ENCODE assay signal across 12 cellular contexts in genomic region chr5:34743878-34744277, GRCh38.
DNase-seq lines count a peak whose midpoint lies in the region; ATAC-seq and TF ChIP-seq lines count a peak whose summit lies in the region.
"Had no signal": no experiment of that assay in that cellular context is flagged by ENCODE, and none has a peak within 500 bp of the region (broad histone marks: within the 10 kb centered on the region; RNA-seq: fewer than 3 reads in every experiment).

No MANE protein-coding gene starts in this region.

- no peak overlapping the region for H3K4me3 ChIP-seq in astrocyte of the cerebellum (ENCODE audit: low read depth, low read length)
- H3K4me3 ChIP-seq: suprapubic skin had no signal

- DNase-seq in A172 (ENCODE audit: low spot score) (peak; percentile 37), HCEC 1CT (peak; percentile 78), astrocyte of the cerebellum (ENCODE audit: low read depth) (peak; percentile 64), iris pigment epithelial cell (ENCODE audit: low read depth) (peak; percentile 99), SKM-1 treated with dmso at 0.1 percent for 144 hours (lab: John Stamatoyannopoulos, UW; ENCODE audit: unreplicated experiment) (no peak), AML-193 (lab: John Stamatoyannopoulos, UW) (no peak)
- DNase-seq in stimulated activated naive CD8-positive, alpha-beta T cell treated with anti-CD3 and anti-CD28 coated beads, Interleukin-15, Interleukin-2, amounts not matched to agents 100 U/mL and 50 U/mL, for 24 hours: no peak
- DNase-seq: NCI-H1105 treated with DMSO at 0.1 percent for 48 hours, NCI-H82 had no signal

- TF ChIP-seq CTCF in astrocyte of the cerebellum (IDR thresholded peaks at IDR 0.05; ENCODE audit: low read depth, low read length, missing control alignments): no peak

- in situ Hi-C loops in astrocyte of the cerebellum (cut with HindIII; ENCODE audit: low sequenced_read_pairs): no loop called here

- no peak for ATAC-seq in stimulated activated naive CD8-positive, alpha-beta T cell treated with anti-CD3 and anti-CD28 coated beads, Interleukin-15, Interleukin-2, amounts not matched to agents 100 U/mL and 50 U/mL, for 24 hours
- no peak for ATAC-seq in GM21367 (IDR thresholded peaks at IDR 0.05; ENCODE audit: unreplicated experiment)
- ATAC-seq: activated T-helper 17 cell treated with anti-CD3 and anti-CD28 coated beads, Interleukin-2, amount 50 U/mL, for 72 hours had no signal

Comparison
In these comparisons a context has a peak if more than half of its experiments do, and no peak if none do; other contexts are left out.
1. DNase-seq: peak in A172 (single experiment), HCEC 1CT (single experiment), astrocyte of the cerebellum (single experiment) and iris pigment epithelial cell (single experiment); none in SKM-1 treated with dmso at 0.1 percent for 144 hours (single experiment), stimulated activated naive CD8-positive, alpha-beta T cell treated with anti-CD3 and anti-CD28 coated beads, Interleukin-15, Interleukin-2, amounts not matched to agents 100 U/mL and 50 U/mL, for 24 hours (single experiment) and AML-193 (0 of 2).